In the genomic region with DNA sequence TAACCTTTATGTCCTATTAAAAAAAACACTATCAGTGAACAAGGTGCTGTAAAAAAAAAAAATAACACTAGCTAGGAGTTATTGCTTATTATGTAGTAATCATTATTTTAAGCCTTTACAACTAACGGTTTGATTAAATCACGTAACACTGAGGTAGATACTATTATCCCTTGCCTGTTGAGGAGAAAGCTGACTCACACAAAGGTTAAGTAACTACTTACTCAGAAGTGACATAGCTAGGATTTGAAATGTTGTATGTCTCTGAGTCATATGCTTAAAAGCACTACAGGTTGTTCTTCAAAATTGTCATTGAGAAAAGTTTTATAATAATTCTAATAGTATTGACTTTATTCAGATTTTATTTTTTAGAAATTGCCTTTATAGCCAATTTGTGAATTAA, we compare ENCODE assay signal across 1 cellular context.
TF ChIP-seq lines count a peak whose summit lies in the region.

No MANE protein-coding gene starts in this region.

TF ChIP-seq in SK-N-SH, 30 proteins besides CTCF, POLR2A, EP300 and RAD21:
- peak; percentile 49; the same call in 1 of the 2 replicates for TF ChIP-seq FOSL2 (IDR thresholded peaks at IDR 0.05; ENCODE audit: borderline replicate concordance, low read depth)
- TF ChIP-seq POLR2AphosphoS5 (IDR thresholded peaks at IDR 0.05; ENCODE audit: low read depth, low read length): no peak
- peak; percentile 19; the same call in 1 of the 2 replicates for TF ChIP-seq JUND (IDR thresholded peaks at IDR 0.05)
- TF ChIP-seq EZH2phosphoT487 (IDR thresholded peaks at IDR 0.05; ENCODE audit: borderline replicate concordance, low read depth): no peak
- TF ChIP-seq SIN3A (IDR thresholded peaks at IDR 0.05; ENCODE audit: borderline replicate concordance, low read depth, low read length): no peak
- no peak for TF ChIP-seq GABPA (IDR thresholded peaks at IDR 0.05; ENCODE audit: low read depth)
- no peak for TF ChIP-seq GATA2 (CRISPR knock-in tag; IDR thresholded peaks at IDR 0.05)
